24 cellular contexts compared by ENCODE assay signal in genomic region chr4:110998308-110998707, GRCh38.
"Had no signal": no experiment of that assay in that cellular context is flagged by ENCODE, and none has a peak within 500 bp of the region (broad histone marks: within the 10 kb centered on the region; RNA-seq: fewer than 3 reads in every experiment).

No MANE protein-coding gene starts in this region.

- H3K9me3 ChIP-seq: gastrocnemius medialis, heart left ventricle, left lung, mucosa of descending colon, stomach, thyroid gland had no signal

- H3K9ac ChIP-seq: neural progenitor cell, parathyroid adenoma had no signal

- H3K79me2 ChIP-seq: hepatocyte, parathyroid adenoma had no signal

- H3K4me1 ChIP-seq: gastrocnemius medialis, heart left ventricle, left lung, neural progenitor cell, parathyroid adenoma, stomach, thyroid gland had no signal

- H3K27ac ChIP-seq: gastrocnemius medialis, heart left ventricle, hepatocyte, left lung, neural progenitor cell, parathyroid adenoma, stomach, thyroid gland had no signal

- H3K27ac Mint-ChIP-seq: effector memory CD8-positive, alpha-beta T cell; mesothelial cell of epicardium; naive B cell; natural killer cell treated with Interleukin-12 subunit alpha and Interleukin-12 subunit beta and Interleukin-15 and Interleukin-18, amount 100 ng/mL, for 72 hours; neural progenitor cell; progenitor cell of endocrine pancreas; stimulated activated effector memory CD8-positive, alpha-beta T cell treated with anti-CD3 and anti-CD28 coated beads, Interleukin-12 subunit alpha, Interleukin-12 subunit beta, amount 100 ng/mL, for 72 hours; type B pancreatic cell had no signal

- H2AFZ ChIP-seq: hepatocyte, neural progenitor cell, parathyroid adenoma had no signal

- H3K27me3 ChIP-seq: gastrocnemius medialis, heart left ventricle, hepatocyte, left lung, neural progenitor cell, stomach, thyroid gland had no signal

- H3K4me3 ChIP-seq: gastrocnemius medialis, heart left ventricle, hepatocyte, left lung, mucosa of descending colon, neural progenitor cell, stomach, thyroid gland had no signal

- H3K4me2 ChIP-seq: hepatocyte, neural progenitor cell had no signal

- H3K27me3 Mint-ChIP-seq: effector memory CD8-positive, alpha-beta T cell; naive B cell; natural killer cell treated with Interleukin-12 subunit alpha and Interleukin-12 subunit beta and Interleukin-15 and Interleukin-18, amount 100 ng/mL, for 72 hours; type B pancreatic cell had no signal

- H3K36me3 ChIP-seq: gastrocnemius medialis, heart left ventricle, left lung, neural progenitor cell, stomach, thyroid gland had no signal

- ATAC-seq: effector memory CD8-positive, alpha-beta T cell; gastrocnemius medialis; heart left ventricle; left cardiac atrium; left lung; mucosa of descending colon; natural killer cell treated with Interleukin-12 subunit alpha and Interleukin-12 subunit beta and Interleukin-15 and Interleukin-18, amount 100 ng/mL, for 72 hours; sciatic nerve; stimulated activated effector memory CD8-positive, alpha-beta T cell treated with anti-CD3 and anti-CD28 coated beads, Interleukin-12 subunit alpha, Interleukin-12 subunit beta, amount 100 ng/mL, for 72 hours had no signal

- H3K4me1 Mint-ChIP-seq: naive B cell; stimulated activated effector memory CD8-positive, alpha-beta T cell treated with anti-CD3 and anti-CD28 coated beads, Interleukin-12 subunit alpha, Interleukin-12 subunit beta, amount 100 ng/mL, for 72 hours had no signal

- H3K4me3 Mint-ChIP-seq: effector memory CD8-positive, alpha-beta T cell; mesothelial cell of epicardium; naive B cell; natural killer cell treated with Interleukin-12 subunit alpha and Interleukin-12 subunit beta and Interleukin-15 and Interleukin-18, amount 100 ng/mL, for 72 hours; neural progenitor cell; stimulated activated effector memory CD8-positive, alpha-beta T cell treated with anti-CD3 and anti-CD28 coated beads, Interleukin-12 subunit alpha, Interleukin-12 subunit beta, amount 100 ng/mL, for 72 hours; type B pancreatic cell had no signal

- H3K9me3 Mint-ChIP-seq: mesothelial cell of epicardium, neural progenitor cell, type B pancreatic cell had no signal

- H3K36me3 Mint-ChIP-seq: mesothelial cell of epicardium; naive B cell; natural killer cell treated with Interleukin-12 subunit alpha and Interleukin-12 subunit beta and Interleukin-15 and Interleukin-18, amount 100 ng/mL, for 72 hours; neural progenitor cell; stimulated activated effector memory CD8-positive, alpha-beta T cell treated with anti-CD3 and anti-CD28 coated beads, Interleukin-12 subunit alpha, Interleukin-12 subunit beta, amount 100 ng/mL, for 72 hours; type B pancreatic cell had no signal

- DNase-seq: cortex of kidney; effector memory CD8-positive, alpha-beta T cell; gastrocnemius medialis; heart left ventricle; kidney; left cardiac atrium; left lung; mesenchymal stem cell; mucosa of descending colon; naive B cell; stimulated activated CD4-positive, alpha-beta T cell treated with anti-CD3 and anti-CD28 coated beads, Interleukin-2, amount 100 ng/mL, for 24 hours; stimulated activated CD4-positive, alpha-beta T cell treated with anti-CD3 and anti-CD28 coated beads, Interleukin-4, amount 100 ng/mL, for 24 hours; stimulated activated naive CD4-positive, alpha-beta T cell treated with Interleukin-2 at 50 U/mL for 16 hours; stomach; thyroid gland had no signal
